ENCODE assay signal across 12 cellular contexts in genomic region chr10:95260909-95261552, GRCh38. TPM values are rescaled to one million over a fixed set of nuclear protein-coding genes. Genes with fewer than 3 reads are reported as not detected.
DNase-seq lines count a peak whose midpoint lies in the region; ATAC-seq and TF ChIP-seq lines count a peak whose summit lies in the region.
"Had no signal": no experiment of that assay in that cellular context is flagged by ENCODE, and none has a peak within 500 bp of the region (broad histone marks: within the 10 kb centered on the region; RNA-seq: fewer than 3 reads in every experiment).

No MANE protein-coding gene starts in this region.

- H3K36me3 ChIP-seq in HUES48 (ENCODE audit: control insufficient read depth, insufficient read depth, low read length) = peaks cover 75% of the 10 kb centered on the region
- peaks cover 4 to 11% of the 10 kb centered on the region in 2 donors for H3K36me3 ChIP-seq in body of pancreas (replicated peaks in 1 of 2; ENCODE audit: insufficient read depth in 1 of 2, low read depth in 2 of 2)
- H3K36me3 ChIP-seq in stomach = peaks cover 9 to 82% (median 72%) of the 10 kb centered on the region in 4 donors

- DNase-seq in body of pancreas (no peak), kidney glomerular epithelial cell (lab: John Stamatoyannopoulos, UW) (peak; percentile 56), stomach (no peak), NCI-H1105 (lab: John Stamatoyannopoulos, UW) (no peak)
- DNase-seq in stimulated activated CD4-positive, alpha-beta T cell treated with anti-CD3 and anti-CD28 coated beads, Interleukin-2, amount 100 ng/mL, for 24 hours = no peak
- DNase-seq: activated naive CD8-positive, alpha-beta T cell treated with anti-CD3 and anti-CD28 coated beads, Interleukin-2, amount 10 ng/mL, durations not matched to agents 7 days and 5 days; hypothalamus; NCI-H2227 treated with DMSO at 0.1 percent for 48 hours had no signal

- TF ChIP-seq CTCF in body of pancreas (IDR thresholded peaks at IDR 0.05) (no peak), stomach (IDR thresholded peaks at IDR 0.05) (no peak)

- H3K27me3 ChIP-seq in HUES48 (ENCODE audit: control insufficient read depth, insufficient read depth, low read length) (no peaks in the 10 kb centered on the region), body of pancreas (no peaks in the 10 kb centered on the region), stomach (no peaks in the 10 kb centered on the region)

- TF ChIP-seq EP300 in stomach (IDR thresholded peaks at IDR 0.05) = no peak

- ATAC-seq in body of pancreas (no peak), HG02623 (IDR thresholded peaks at IDR 0.05; ENCODE audit: unreplicated experiment) (no peak), GM18498 (IDR thresholded peaks at IDR 0.05; ENCODE audit: unreplicated experiment) (no peak)

- H3K27ac ChIP-seq in HUES48 (ENCODE audit: low read depth, low read length) = peak overlapping the region; percentile 81
- peak overlapping the region in 3 of 4 donors; percentile 17 to 76 (median 51) for H3K27ac ChIP-seq in body of pancreas
- H3K27ac ChIP-seq in stomach = peak overlapping the region; percentile 7 to 70 (median 46)
- H3K27ac ChIP-seq: VCaP had no signal

- H3K4me1 ChIP-seq in HUES48 (ENCODE audit: control insufficient read depth, insufficient read depth, low read length) = peaks cover 30% of the 10 kb centered on the region
- peaks cover 25% of the 10 kb centered on the region for H3K4me1 ChIP-seq in body of pancreas
- peaks cover 14 to 30% (median 23%) of the 10 kb centered on the region in 4 donors for H3K4me1 ChIP-seq in stomach

- 81 to 90% methylated on average over 4 of the region's 4 CpGs for WGBS in body of pancreas, 2 donors
- 69 to 83% (median 73%) methylated on average over 4 of the region's 4 CpGs for WGBS in stomach, 5 donors

- TF ChIP-seq POLR2A in body of pancreas (IDR thresholded peaks at IDR 0.05) = no peak
- TF ChIP-seq POLR2A in stomach (IDR thresholded peaks at IDR 0.05) = no peak

- H3K9me3 ChIP-seq in HUES48 (ENCODE audit: control insufficient read depth, insufficient read depth, low read length) (no peaks in the 10 kb centered on the region), body of pancreas (no peaks in the 10 kb centered on the region), stomach (no peaks in the 10 kb centered on the region)

- H3K4me3 ChIP-seq in HUES48 (ENCODE audit: low read depth, low read length) (no peak overlapping the region), body of pancreas (no peak overlapping the region), stomach (no peak overlapping the region)

- intact Hi-C loops in body of pancreas (cut with DNase I) (no loop called here), stomach (cut with DNase I; ENCODE audit: low total_unique reads) (no loop called here)

- H3K9ac ChIP-seq in HUES48 (ENCODE audit: low read depth, low read length) = no peak overlapping the region

RNA-seq across cellular contexts. Expression of gene PDLIM1, which starts 29.8 kb away (rescaled TPM):
- total RNA-seq in body of pancreas (10 to 100 TPM; 41.5 to 66.2 TPM), stomach (100 to 1,000 TPM in 2 of 5 donors, 10 to 100 TPM in 3; 41.7 to 231 (median 83.9) TPM)
- 100 to 1,000 TPM; 168 to 289 (median 277) TPM for polyA plus RNA-seq in stomach
